8 cellular contexts compared by ENCODE assay signal in genomic region chr4:125316391-125316780, GRCh38. TPM values are rescaled to one million over a fixed set of nuclear protein-coding genes. Genes with fewer than 3 reads are reported as not detected.
A peak's percentile ranks its signal among the peaks of the same experiment; 100 is the strongest.
DNase-seq lines count a peak whose midpoint lies in the region; ATAC-seq and TF ChIP-seq lines count a peak whose summit lies in the region.

No MANE protein-coding gene starts in this region.

- no peak overlapping the region for H3K27ac Mint-ChIP-seq in activated CD4-positive, alpha-beta T cell treated with anti-CD3 and anti-CD28 coated beads, Interleukin-2, amount 10 ng/mL, durations not matched to agents 24 days and 14 days
- no peak overlapping the region for H3K27ac Mint-ChIP-seq in activated B cell treated with CpG ODN at 0.5 μM for 24 hours

- no peaks in the 10 kb centered on the region for H3K9me3 Mint-ChIP-seq in activated CD4-positive, alpha-beta T cell treated with anti-CD3 and anti-CD28 coated beads, Interleukin-2, amount 10 ng/mL, durations not matched to agents 24 days and 14 days
- H3K9me3 Mint-ChIP-seq in activated B cell treated with CpG ODN at 0.5 μM for 24 hours, result no peaks in the 10 kb centered on the region

- peak overlapping the region; percentile 89 for H3K4me3 Mint-ChIP-seq in activated CD4-positive, alpha-beta T cell treated with anti-CD3 and anti-CD28 coated beads, Interleukin-2, amount 10 ng/mL, durations not matched to agents 24 days and 14 days
- H3K4me3 Mint-ChIP-seq in activated B cell treated with CpG ODN at 0.5 μM for 24 hours, result peak overlapping the region; percentile 80

- peaks cover 53% of the 10 kb centered on the region for H3K27me3 Mint-ChIP-seq in activated CD4-positive, alpha-beta T cell treated with anti-CD3 and anti-CD28 coated beads, Interleukin-2, amount 10 ng/mL, durations not matched to agents 24 days and 14 days
- H3K27me3 Mint-ChIP-seq in activated B cell treated with CpG ODN at 0.5 μM for 24 hours, result peaks cover 48% of the 10 kb centered on the region

- H3K4me1 Mint-ChIP-seq in activated CD4-positive, alpha-beta T cell treated with anti-CD3 and anti-CD28 coated beads, Interleukin-2, amount 10 ng/mL, durations not matched to agents 24 days and 14 days, result peaks cover 18% of the 10 kb centered on the region
- peaks cover 42% of the 10 kb centered on the region for H3K4me1 Mint-ChIP-seq in activated B cell treated with CpG ODN at 0.5 μM for 24 hours

- POLR2A ChIA-PET in activated B cell treated with CpG ODN at 0.5 μM for 24 hours (lab: Charles Lee), result no interaction called here

- TF ChIP-seq CTCF in activated B cell treated with CpG ODN at 0.5 μM for 24 hours (IDR thresholded peaks at IDR 0.05), result no peak
- TF ChIP-seq CTCF in omental fat pad (IDR thresholded peaks at IDR 0.05), result no peak

- no peak for DNase-seq in activated CD4-positive, alpha-beta T cell treated with anti-CD3 and anti-CD28 coated beads, Interleukin-2, amount 10 ng/mL, durations not matched to agents 24 days and 14 days
- no peak for DNase-seq in activated CD4-positive, alpha-beta T cell treated with anti-CD3 and anti-CD28 coated beads, Interleukin-2, amount 50 U/mL, for 4 hours
- DNase-seq in activated B cell treated with CpG ODN at 0.5 μM for 24 hours (no peak), glomerular visceral epithelial cell (ENCODE audit: extremely low spot score) (peak; percentile 26), omental fat pad (ENCODE audit: low spot score) (peak; percentile 27), NK-92 (lab: John Stamatoyannopoulos, UW; ENCODE audit: unreplicated experiment) (no peak), GM19240 (ENCODE audit: insufficient read length, low spot score) (no peak)

- ATAC-seq in activated B cell treated with CpG ODN at 0.5 μM for 24 hours (ENCODE audit: low read depth), result no peak
- peak; percentile 7 for ATAC-seq in omental fat pad (ENCODE audit: low FRiP score)
- ATAC-seq in GM18873 (IDR thresholded peaks at IDR 0.05; ENCODE audit: low FRiP score, unreplicated experiment), result no peak

- intact Hi-C loops in activated CD4-positive, alpha-beta T cell treated with anti-CD3 and anti-CD28 coated beads, Interleukin-2, amount 10 ng/mL, durations not matched to agents 24 days and 14 days (cut with micrococcal nuclease), result no loop called here
- intact Hi-C loops in activated B cell treated with CpG ODN at 0.5 μM for 24 hours (cut with micrococcal nuclease), result no loop called here

- CTCF ChIA-PET in activated B cell treated with CpG ODN at 0.5 μM for 24 hours (lab: Charles Lee), result no interaction called here

- H3K36me3 Mint-ChIP-seq in activated CD4-positive, alpha-beta T cell treated with anti-CD3 and anti-CD28 coated beads, Interleukin-2, amount 10 ng/mL, durations not matched to agents 24 days and 14 days (ENCODE audit: low read depth), result no peaks in the 10 kb centered on the region
- no peaks in the 10 kb centered on the region for H3K36me3 Mint-ChIP-seq in activated B cell treated with CpG ODN at 0.5 μM for 24 hours (ENCODE audit: low read depth)

RNA-seq across cellular contexts. Expression of gene FAT4, which starts 1.6 kb away (rescaled TPM):
- not detected in 2 replicates for total RNA-seq in activated CD4-positive, alpha-beta T cell treated with anti-CD3 and anti-CD28 coated beads, Interleukin-2, amount 10 ng/mL, durations not matched to agents 24 days and 14 days
- total RNA-seq in activated B cell treated with CpG ODN at 0.5 μM for 24 hours (not detected in 2 replicates), omental fat pad (10 to 100 TPM; 10.2 to 44.8 (median 15.6) TPM)

Comparison
In these comparisons a context has a peak if more than half of its experiments do, and no peak if none do; other contexts are left out.
1. DNase-seq: peak in glomerular visceral epithelial cell (single experiment) and omental fat pad (single experiment); none in activated CD4-positive, alpha-beta T cell treated with anti-CD3 and anti-CD28 coated beads, Interleukin-2, amount 10 ng/mL, durations not matched to agents 24 days and 14 days (single experiment), activated CD4-positive, alpha-beta T cell treated with anti-CD3 and anti-CD28 coated beads, Interleukin-2, amount 50 U/mL, for 4 hours (0 of 2), activated B cell treated with CpG ODN at 0.5 μM for 24 hours (single experiment), NK-92 (single experiment) and GM19240 (single experiment).
2. RNA of gene FAT4, which starts 1.6 kb away (total RNA-seq): 10.2 to 44.8 TPM in omental fat pad; not detected in activated CD4-positive, alpha-beta T cell treated with anti-CD3 and anti-CD28 coated beads, Interleukin-2, amount 10 ng/mL, durations not matched to agents 24 days and 14 days and not detected in activated B cell treated with CpG ODN at 0.5 μM for 24 hours; every median in the first group is over 10 times any median in the second.